Comparison of ENCODE assay signal across 18 cellular contexts in genomic region chr3:136336329-136337100, GRCh38.
DNase-seq lines count a peak whose midpoint lies in the region; ATAC-seq and TF ChIP-seq lines count a peak whose summit lies in the region.
"Had no signal": no experiment of that assay in that cellular context is flagged by ENCODE, and none has a peak within 500 bp of the region (broad histone marks: within the 10 kb centered on the region; RNA-seq: fewer than 3 reads in every experiment).

No MANE protein-coding gene starts in this region.

- POLR2A ChIA-PET in CD8-positive, alpha-beta T cell (lab: Charles Lee): no interaction called here

- peaks cover 82% of the 10 kb centered on the region for H3K36me3 Mint-ChIP-seq in CD8-positive, alpha-beta T cell
- peaks cover 49% of the 10 kb centered on the region for H3K36me3 Mint-ChIP-seq in HFFc6 (ENCODE audit: low read depth)

- TF ChIP-seq EP300 in transverse colon (IDR thresholded peaks at IDR 0.05; ENCODE audit: low read depth): no peak

- H3K9me3 Mint-ChIP-seq in CD8-positive, alpha-beta T cell: no peaks in the 10 kb centered on the region
- H3K9me3 Mint-ChIP-seq in HFFc6: no peaks in the 10 kb centered on the region

- no peaks in the 10 kb centered on the region for H3K4me1 ChIP-seq in CD8-positive, alpha-beta T cell (ENCODE audit: insufficient read depth, low read length)
- H3K4me1 ChIP-seq in lower lobe of right lung (no peaks in the 10 kb centered on the region), transverse colon (no peaks in the 10 kb centered on the region)
- H3K4me1 ChIP-seq: gastroesophageal sphincter, parathyroid adenoma, suprapubic skin had no signal

- no peaks in the 10 kb centered on the region for H3K27me3 Mint-ChIP-seq in CD8-positive, alpha-beta T cell (ENCODE audit: low read depth)
- H3K27me3 Mint-ChIP-seq in HFFc6 (ENCODE audit: insufficient read depth): peaks cover 5% of the 10 kb centered on the region

- no peak for TF ChIP-seq CTCF in CD8-positive, alpha-beta T cell (IDR thresholded peaks at IDR 0.05)
- TF ChIP-seq CTCF in HFFc6 (IDR thresholded peaks at IDR 0.05) (no peak), lower lobe of right lung (IDR thresholded peaks at IDR 0.05) (no peak), transverse colon (IDR thresholded peaks at IDR 0.05) (no peak)

- TF ChIP-seq POLR2A in transverse colon (IDR thresholded peaks at IDR 0.05): no peak

- H3K27me3 ChIP-seq in CD8-positive, alpha-beta T cell (ENCODE audit: insufficient read depth, low read length): no peaks in the 10 kb centered on the region
- no peaks in the 10 kb centered on the region for H3K27me3 ChIP-seq in lower lobe of right lung (ENCODE audit: low read depth)
- H3K27me3 ChIP-seq in transverse colon: no peaks in the 10 kb centered on the region
- H3K27me3 ChIP-seq: gastroesophageal sphincter, SJSA1, suprapubic skin had no signal

- H3K4me1 Mint-ChIP-seq in CD8-positive, alpha-beta T cell (ENCODE audit: low read depth): no peaks in the 10 kb centered on the region
- H3K4me1 Mint-ChIP-seq in HFFc6 (ENCODE audit: low read depth): peaks cover 59% of the 10 kb centered on the region

- no peak for DNase-seq in CD8-positive, alpha-beta T cell
- peak; percentile 58 for DNase-seq in HFFc6
- peak; percentile 50 for DNase-seq in astrocyte of the hippocampus (ENCODE audit: low read depth, low spot score)
- DNase-seq in myocyte (ENCODE audit: low read depth): peak; percentile 87
- DNase-seq in lower lobe of right lung: no peak
- no peak for DNase-seq in left colon
- no peak for DNase-seq in transverse colon
- DNase-seq: aorta; NCI-H1436 treated with DMSO at 0.1 percent for 48 hours; NCI-H748 treated with DMSO at 0.1 percent for 48 hours; PC-3; stimulated activated CD8-positive, alpha-beta memory T cell treated with anti-CD3 and anti-CD28 coated beads, Interleukin-4, amount 100 ng/mL, for 48 hours had no signal

- WGBS in transverse colon (ENCODE audit: low coverage in 1 of 2), 2 donors: 96 to 97% methylated on average over 3 to 4 of the region's 4 CpGs

- in situ Hi-C loops in transverse colon (cut with MboI; ENCODE audit: low pct_ligation_motif_present in 1 of 4, low pct_unique_long_range_greater_than_20kb in 1 of 4, low sequenced_read_pairs in 3 of 4): no loop called here

- H3K9me3 ChIP-seq in CD8-positive, alpha-beta T cell (ENCODE audit: low read length): no peaks in the 10 kb centered on the region
- H3K9me3 ChIP-seq in lower lobe of right lung: no peaks in the 10 kb centered on the region
- H3K9me3 ChIP-seq in transverse colon: no peaks in the 10 kb centered on the region
- H3K9me3 ChIP-seq: gastroesophageal sphincter, SJSA1, suprapubic skin had no signal

- no peak overlapping the region for H3K4me3 Mint-ChIP-seq in CD8-positive, alpha-beta T cell
- peak overlapping the region; percentile 51 for H3K4me3 Mint-ChIP-seq in HFFc6

- H3K36me3 ChIP-seq in CD8-positive, alpha-beta T cell (ENCODE audit: insufficient read depth, low read length): peaks cover 8% of the 10 kb centered on the region
- peaks cover 78% of the 10 kb centered on the region for H3K36me3 ChIP-seq in lower lobe of right lung
- peaks cover 0 to 16% (median 4%) of the 10 kb centered on the region in 4 donors for H3K36me3 ChIP-seq in transverse colon

- H3K4me3 ChIP-seq in CD8-positive, alpha-beta T cell (ENCODE audit: low read depth, low read length): no peak overlapping the region
- H3K4me3 ChIP-seq in lower lobe of right lung (no peak overlapping the region), transverse colon (no peak overlapping the region)
- H3K4me3 ChIP-seq: gastroesophageal sphincter, SJSA1, smooth muscle cell, suprapubic skin had no signal

- intact Hi-C loops in CD8-positive, alpha-beta T cell (cut with DNase I, micrococcal nuclease): loop anchor here in 1 of 2 experiments (5.0 kb wide), 1 partner anchor 259 kb away; no protein-coding TSS in a partner anchor
- intact Hi-C loops in lower lobe of right lung (cut with DNase I) (no loop called here), left colon (cut with DNase I, micrococcal nuclease) (no loop called here), transverse colon (cut with DNase I; ENCODE audit: low total_unique reads) (no loop called here)

- H3K27ac Mint-ChIP-seq in CD8-positive, alpha-beta T cell: peak overlapping the region; percentile 52
- H3K27ac Mint-ChIP-seq in HFFc6: peak overlapping the region; percentile 63

- H3K27ac ChIP-seq in CD8-positive, alpha-beta T cell (ENCODE audit: low read depth, low read length): no peak overlapping the region
- H3K27ac ChIP-seq in lower lobe of right lung: no peak overlapping the region
- H3K27ac ChIP-seq in transverse colon: no peak overlapping the region
- H3K27ac ChIP-seq: gastroesophageal sphincter, parathyroid adenoma, SJSA1, suprapubic skin had no signal

- ATAC-seq in CD8-positive, alpha-beta T cell: no peak
- ATAC-seq in lower lobe of right lung (no peak), HG03521 (IDR thresholded peaks at IDR 0.05; ENCODE audit: unreplicated experiment) (no peak), left colon (no peak)
- ATAC-seq: gastroesophageal sphincter, PC-3 had no signal

- CTCF ChIA-PET in CD8-positive, alpha-beta T cell (lab: Charles Lee): interaction anchor here (0.6 to 1.7 kb wide), 2 partner anchors 9 to 678 kb away, joined by 3 to 4 read pairs; no protein-coding TSS in a partner anchor

Comparison
In these comparisons a context has a peak if more than half of its experiments do, and no peak if none do; other contexts are left out.
1. DNase-seq: peak in HFFc6 (single experiment), astrocyte of the hippocampus (single experiment) and myocyte (single experiment); none in CD8-positive, alpha-beta T cell (0 of 7), lower lobe of right lung (single experiment), left colon (0 of 2) and transverse colon (single experiment).